1 cellular context compared by ENCODE assay signal in the genomic region with DNA sequence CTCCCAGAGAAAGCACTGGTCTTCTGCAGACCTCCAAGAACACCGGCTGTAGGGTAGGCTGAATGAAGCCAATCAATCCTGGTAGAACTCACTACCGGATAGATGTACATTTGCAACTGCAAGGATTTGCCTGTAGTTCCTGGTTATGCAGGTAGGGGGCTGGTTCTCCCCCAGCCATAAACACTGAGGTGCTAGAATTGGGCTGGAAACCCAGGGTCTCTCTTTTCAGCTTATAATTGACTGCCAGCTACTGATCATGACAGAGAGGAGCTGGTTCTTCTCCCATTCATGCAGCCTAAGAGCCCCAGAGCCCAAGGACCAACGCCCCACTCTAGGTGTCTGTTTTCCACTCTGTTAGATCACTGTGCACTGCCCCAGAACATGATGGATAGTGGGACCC.
TF ChIP-seq lines count a peak whose summit lies in the region.

No MANE protein-coding gene starts in this region.

TF ChIP-seq in A549, 52 proteins besides CTCF, POLR2A, EP300 and RAD21 (continued from another document):
- no peak for TF ChIP-seq TFCP2L1 (CRISPR knock-in tag; IDR thresholded peaks at IDR 0.05)
